Comparison of ENCODE assay signal across 1 cellular context in the genomic region with DNA sequence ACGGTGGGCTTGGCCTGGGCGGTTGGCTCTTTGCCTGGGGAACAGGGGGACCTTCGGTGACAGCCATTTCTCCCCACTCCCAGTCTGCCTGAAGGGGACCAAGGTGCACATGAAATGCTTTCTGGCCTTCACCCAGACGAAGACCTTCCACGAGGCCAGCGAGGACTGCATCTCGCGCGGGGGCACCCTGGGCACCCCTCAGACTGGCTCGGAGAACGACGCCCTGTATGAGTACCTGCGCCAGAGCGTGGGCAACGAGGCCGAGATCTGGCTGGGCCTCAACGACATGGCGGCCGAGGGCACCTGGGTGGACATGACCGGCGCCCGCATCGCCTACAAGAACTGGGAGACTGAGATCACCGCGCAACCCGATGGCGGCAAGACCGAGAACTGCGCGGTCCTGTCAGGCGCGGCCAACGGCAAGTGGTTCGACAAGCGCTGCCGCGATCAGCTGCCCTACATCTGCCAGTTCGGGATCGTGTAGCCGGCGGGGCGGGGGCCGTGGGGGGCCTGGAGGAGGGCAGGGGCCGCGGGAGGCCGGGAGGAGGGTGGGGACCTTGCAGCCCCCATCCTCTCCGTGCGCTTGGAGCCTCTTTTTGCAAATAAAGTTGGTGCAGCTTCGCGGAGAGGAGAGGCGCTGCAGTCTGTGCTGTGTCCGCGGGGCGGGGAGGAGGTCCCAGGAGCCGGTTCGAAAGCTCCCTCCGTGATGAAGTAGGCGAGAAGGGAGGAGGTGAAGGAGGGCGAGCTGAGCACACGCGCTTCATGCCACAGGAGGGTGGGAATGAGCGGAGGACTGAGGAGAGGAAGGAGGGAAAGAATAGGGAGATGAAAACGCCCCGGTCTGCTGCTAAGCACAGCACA.
TF ChIP-seq lines count a peak whose summit lies in the region.

No MANE protein-coding gene starts in this region.

TF ChIP-seq in IMR-90, 13 proteins besides CTCF, POLR2A, EP300 and RAD21:
- TF ChIP-seq MAZ (IDR thresholded peaks at IDR 0.05; ENCODE audit: borderline replicate concordance, low read depth, low read length): no peak; the same call in 1 of the 2 replicates
- no peak for TF ChIP-seq CHD1 (IDR thresholded peaks at IDR 0.05; ENCODE audit: low read depth, low read length)
- no peak for TF ChIP-seq CEBPB (IDR thresholded peaks at IDR 0.05; ENCODE audit: low read depth, low read length)
- TF ChIP-seq RCOR1 (IDR thresholded peaks at IDR 0.05; ENCODE audit: insufficient replicate concordance, low read length): no peak
- TF ChIP-seq, protein P1, sequence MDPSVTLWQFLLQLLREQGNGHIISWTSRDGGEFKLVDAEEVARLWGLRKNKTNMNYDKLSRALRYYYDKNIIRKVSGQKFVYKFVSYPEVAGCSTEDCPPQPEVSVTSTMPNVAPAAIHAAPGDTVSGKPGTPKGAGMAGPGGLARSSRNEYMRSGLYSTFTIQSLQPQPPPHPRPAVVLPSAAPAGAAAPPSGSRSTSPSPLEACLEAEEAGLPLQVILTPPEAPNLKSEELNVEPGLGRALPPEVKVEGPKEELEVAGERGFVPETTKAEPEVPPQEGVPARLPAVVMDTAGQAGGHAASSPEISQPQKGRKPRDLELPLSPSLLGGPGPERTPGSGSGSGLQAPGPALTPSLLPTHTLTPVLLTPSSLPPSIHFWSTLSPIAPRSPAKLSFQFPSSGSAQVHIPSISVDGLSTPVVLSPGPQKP (IDR thresholded peaks at IDR 0.05; ENCODE audit: borderline replicate concordance, low read depth, low read length): no peak
- no peak for TF ChIP-seq BHLHE40 (IDR thresholded peaks at IDR 0.05; ENCODE audit: low read depth, low read length)
- no peak for TF ChIP-seq FOS (IDR thresholded peaks at IDR 0.05; ENCODE audit: low read depth, low read length)
